ENCODE assay signal across 30 cellular contexts in the genomic region with DNA sequence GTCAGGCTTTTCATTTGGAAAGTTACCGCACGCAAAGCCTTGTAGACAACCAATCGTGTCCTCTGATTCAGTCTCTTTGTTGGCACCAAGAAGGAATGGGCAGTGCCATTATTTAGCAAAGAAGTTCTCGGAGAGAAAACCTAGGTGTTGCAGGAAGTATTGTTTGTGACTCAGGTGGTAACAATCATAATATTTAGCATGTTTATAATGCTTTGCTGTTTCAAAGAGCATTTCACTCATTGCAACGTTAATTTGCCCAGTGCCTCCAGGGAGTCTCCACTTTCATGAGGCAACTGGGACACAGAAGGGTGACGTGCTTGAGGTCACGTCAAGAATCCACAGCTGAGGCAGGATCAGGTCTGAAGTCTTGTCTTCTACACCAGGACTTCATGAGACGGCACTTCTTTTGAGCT. TPM values are rescaled to one million over a fixed set of nuclear protein-coding genes. Genes with fewer than 3 reads are reported as not detected.
A peak's percentile ranks its signal among the peaks of the same experiment; 100 is the strongest.
DNase-seq lines count a peak whose midpoint lies in the region; ATAC-seq and TF ChIP-seq lines count a peak whose summit lies in the region.
"Had no signal": no experiment of that assay in that cellular context is flagged by ENCODE, and none has a peak within 500 bp of the region (broad histone marks: within the 10 kb centered on the region; RNA-seq: fewer than 3 reads in every experiment).

No MANE protein-coding gene starts in this region.

- H3K4me3 ChIP-seq in right atrium auricular region (no peak overlapping the region), heart left ventricle (no peak overlapping the region), esophagus (ENCODE audit: low read depth in 1 of 2, low read length in 2 of 2) (no peak overlapping the region)
- H3K4me3 ChIP-seq: A549, Peyer's patch, sigmoid colon, upper lobe of left lung had no signal

- H3K27me3 ChIP-seq in right atrium auricular region (no peaks in the 10 kb centered on the region), heart left ventricle (no peaks in the 10 kb centered on the region), esophagus (ENCODE audit: control insufficient read depth in 1 of 2, insufficient read depth in 2 of 2, low read length in 2 of 2) (no peaks in the 10 kb centered on the region)
- H3K27me3 ChIP-seq: Peyer's patch, sigmoid colon, upper lobe of left lung had no signal

- peak; percentile 44 for DNase-seq in right atrium auricular region (ENCODE audit: low spot score)
- no peak for DNase-seq in heart left ventricle
- DNase-seq in mucosa of gallbladder (ENCODE audit: low spot score): peak; percentile 1
- no peak for DNase-seq in activated naive CD8-positive, alpha-beta T cell treated with anti-CD3 and anti-CD28 coated beads for 36 hours
- DNase-seq in posterior cingulate gyrus: no peak
- DNase-seq: activated CD4-positive, alpha-beta T cell treated with anti-CD3 and anti-CD28 coated beads for 48 hours; activated gamma-delta T cell; activated T-cell treated with anti-CD3 and anti-CD28 coated beads, Interleukin-2, amount 50 U/mL, for 1 hour; caudate nucleus; CD4-positive, CD25-positive, alpha-beta regulatory T cell; DMS79 treated with DMSO at 0.1 percent for 48 hours; GDM1; hypothalamus; immature natural killer cell; naive B cell; NCI-H146; NCI-H345; Peyer's patch; SIG-M5; sigmoid colon; stimulated activated CD4-positive, alpha-beta T cell treated with anti-CD3 and anti-CD28 coated beads, Interleukin-4, amount 100 ng/mL, for 24 hours; T-helper 9 cell; upper lobe of left lung had no signal

- H3K27ac ChIP-seq in right atrium auricular region (no peak overlapping the region), heart left ventricle (no peak overlapping the region), esophagus (ENCODE audit: low read depth in 2 of 2, low read length in 1 of 2) (peak overlapping the region; percentile 83 to 98)
- H3K27ac ChIP-seq: A549, Peyer's patch, sigmoid colon, upper lobe of left lung, VCaP had no signal

- H3K4me1 Mint-ChIP-seq in activated naive CD8-positive, alpha-beta T cell treated with anti-CD3 and anti-CD28 coated beads for 36 hours: peaks cover 19% of the 10 kb centered on the region

- peaks cover 2% of the 10 kb centered on the region for H3K36me3 Mint-ChIP-seq in activated naive CD8-positive, alpha-beta T cell treated with anti-CD3 and anti-CD28 coated beads for 36 hours
- H3K36me3 Mint-ChIP-seq: immature natural killer cell had no signal

- H3K36me3 ChIP-seq in right atrium auricular region (no peaks in the 10 kb centered on the region), heart left ventricle (peaks cover 0 to 42% (median 3%) of the 10 kb centered on the region in 9 donors), esophagus (ENCODE audit: control insufficient read depth in 2 of 2, insufficient read depth in 2 of 2, low read length in 1 of 2) (peaks cover 2 to 3% of the 10 kb centered on the region in 2 donors)

- 89 to 97% (median 94%) methylated on average over 8 of the region's 8 CpGs for WGBS in heart left ventricle, 4 donors
- WGBS in esophagus, 2 donors: 57 to 70% methylated on average over 8 of the region's 8 CpGs

- ATAC-seq in heart left ventricle (no peak), HG03139 (IDR thresholded peaks at IDR 0.05; ENCODE audit: unreplicated experiment) (no peak), HG02571 (IDR thresholded peaks at IDR 0.05; ENCODE audit: unreplicated experiment) (no peak)
- ATAC-seq: A549, HCT116 had no signal

- H3K4me3 Mint-ChIP-seq in activated naive CD8-positive, alpha-beta T cell treated with anti-CD3 and anti-CD28 coated beads for 36 hours: no peak overlapping the region
- H3K4me3 Mint-ChIP-seq: CD4-positive, CD25-positive, alpha-beta regulatory T cell; immature natural killer cell; naive B cell had no signal

- H3K9me3 ChIP-seq in right atrium auricular region (no peaks in the 10 kb centered on the region), heart left ventricle (no peaks in the 10 kb centered on the region), esophagus (ENCODE audit: control insufficient read depth in 2 of 2, insufficient read depth in 1 of 2, low read depth in 1 of 2, low read length in 1 of 2) (no peaks in the 10 kb centered on the region)
- H3K9me3 ChIP-seq: A549, Peyer's patch, sigmoid colon, upper lobe of left lung had no signal

- no peaks in the 10 kb centered on the region for H3K9me3 Mint-ChIP-seq in activated naive CD8-positive, alpha-beta T cell treated with anti-CD3 and anti-CD28 coated beads for 36 hours
- H3K9me3 Mint-ChIP-seq: CD4-positive, CD25-positive, alpha-beta regulatory T cell; IgD-negative memory B cell; immature natural killer cell; naive B cell had no signal

- TF ChIP-seq CTCF in right atrium auricular region (IDR thresholded peaks at IDR 0.05) (no peak), heart left ventricle (IDR thresholded peaks at IDR 0.05) (no peak)

- no peak for TF ChIP-seq POLR2A in heart left ventricle (IDR thresholded peaks at IDR 0.05)

- no peaks in the 10 kb centered on the region for H3K4me1 ChIP-seq in right atrium auricular region
- H3K4me1 ChIP-seq in heart left ventricle: peaks cover 0 to 18% (median 0%) of the 10 kb centered on the region in 12 donors
- H3K4me1 ChIP-seq in esophagus (ENCODE audit: control insufficient read depth in 2 of 2, insufficient read depth in 2 of 2, low read length in 1 of 2): peaks cover 2 to 21% of the 10 kb centered on the region in 2 donors
- H3K4me1 ChIP-seq: sigmoid colon had no signal

- H3K27ac Mint-ChIP-seq in activated naive CD8-positive, alpha-beta T cell treated with anti-CD3 and anti-CD28 coated beads for 36 hours: no peak overlapping the region
- H3K27ac Mint-ChIP-seq: immature natural killer cell had no signal

- no peaks in the 10 kb centered on the region for H3K27me3 Mint-ChIP-seq in activated naive CD8-positive, alpha-beta T cell treated with anti-CD3 and anti-CD28 coated beads for 36 hours
- H3K27me3 Mint-ChIP-seq: CD4-positive, CD25-positive, alpha-beta regulatory T cell; IgD-negative memory B cell; naive B cell had no signal

- intact Hi-C loops in heart left ventricle (cut with DNase I): loop anchor here in 1 of 10 donors (10.0 kb wide), 1 partner anchor 87 kb away; no protein-coding TSS in a partner anchor
- intact Hi-C loops in posterior cingulate gyrus (cut with DNase I): no loop called here

RNA-seq across cellular contexts. Expression of a gene that starts 31.4 kb away (rescaled TPM):
- 1 to 10 TPM; 2.0 to 3.6 TPM for total RNA-seq in right atrium auricular region
- total RNA-seq in heart left ventricle: 1 to 10 TPM; 3.8 to 6.9 (median 4.8) TPM
- polyA plus RNA-seq in heart left ventricle: 1 to 10 TPM; 4.5 to 5.2 TPM
- 1 to 10 TPM; 4.8 to 8.8 TPM for polyA plus RNA-seq in esophagus
- total RNA-seq in mucosa of gallbladder: 10.8 TPM
- 1 to 10 TPM; 5.9 to 8.0 TPM for total RNA-seq in activated naive CD8-positive, alpha-beta T cell treated with anti-CD3 and anti-CD28 coated beads for 36 hours

RNA-seq across cellular contexts. Expression of a gene that starts 33.4 kb away (rescaled TPM):
- total RNA-seq in right atrium auricular region (10 to 100 TPM; 34.8 to 43.3 TPM), heart left ventricle (10 to 100 TPM; 24.7 to 48.3 (median 29.7) TPM), mucosa of gallbladder (57.4 TPM)
- polyA plus RNA-seq in heart left ventricle (10 to 100 TPM in 1 of 2 donors, 1 to 10 TPM in 1; 9.8 to 15.9 TPM), esophagus (10 to 100 TPM; 10.3 to 11.3 TPM)
- total RNA-seq in activated naive CD8-positive, alpha-beta T cell treated with anti-CD3 and anti-CD28 coated beads for 36 hours: 10 to 100 TPM; 34.7 to 37.2 TPM

Comparison
In these comparisons a context has a peak if more than half of its experiments do, and no peak if none do; other contexts are left out.
1. DNase-seq: peak in right atrium auricular region (single experiment) and mucosa of gallbladder (single experiment); none in heart left ventricle (0 of 5), activated naive CD8-positive, alpha-beta T cell treated with anti-CD3 and anti-CD28 coated beads for 36 hours (single experiment) and posterior cingulate gyrus (0 of 10).
2. H3K27ac ChIP-seq: peak in esophagus (2 of 2); none in right atrium auricular region (0 of 2) and heart left ventricle (0 of 12).